ENCODE assay signal across 9 cellular contexts in the genomic region with DNA sequence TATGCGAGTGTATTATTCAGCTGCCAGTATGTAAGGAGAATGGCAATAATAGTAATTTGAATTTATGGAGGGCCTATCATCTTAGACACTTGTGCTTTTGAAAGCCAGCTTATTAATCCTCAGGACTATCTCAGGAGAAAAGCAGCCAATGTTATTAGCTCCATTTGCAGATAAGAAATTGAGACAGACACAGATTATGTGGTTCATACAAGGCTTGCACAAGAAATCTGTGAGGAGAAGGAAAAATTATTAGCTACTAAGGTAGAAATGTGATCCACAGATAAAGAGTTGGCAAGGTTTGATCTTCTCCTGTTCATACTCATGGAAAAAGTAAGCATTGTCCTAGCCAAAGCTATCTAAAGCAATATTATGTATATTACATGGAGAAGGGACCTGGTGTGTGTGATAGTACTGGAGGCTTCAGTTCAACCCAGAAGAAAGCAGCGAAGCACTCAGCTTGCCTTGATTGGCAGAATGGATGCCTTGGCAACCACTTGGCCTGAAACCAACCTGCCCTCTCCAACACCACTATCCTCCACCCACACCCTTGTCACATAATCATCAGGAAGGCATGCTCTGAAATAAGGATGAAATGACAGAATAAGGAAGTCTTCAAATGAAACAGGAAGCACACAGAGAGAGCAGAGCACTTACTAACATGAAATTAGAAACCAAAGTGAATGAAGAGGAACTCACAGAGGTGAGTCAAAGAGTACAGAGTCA. TPM values are rescaled to one million over a fixed set of nuclear protein-coding genes. Genes with fewer than 3 reads are reported as not detected.
DNase-seq lines count a peak whose midpoint lies in the region; ATAC-seq and TF ChIP-seq lines count a peak whose summit lies in the region.
"Had no signal": no experiment of that assay in that cellular context is flagged by ENCODE, and none has a peak within 500 bp of the region (broad histone marks: within the 10 kb centered on the region; RNA-seq: fewer than 3 reads in every experiment).

No MANE protein-coding gene starts in this region.

- H3K4me1 Mint-ChIP-seq in stimulated activated memory B cell treated with anti-CD40 and anti-IgM and Interleukin-4, amounts not matched to agents 10 μg/mL and 1 μg/mL and 100 μg/mL, for 72 hours, result peaks cover 39% of the 10 kb centered on the region

- H3K27ac ChIP-seq in Karpas-422 (ENCODE audit: low read length), result peak overlapping the region; percentile 97
- H3K27ac ChIP-seq in gastroesophageal sphincter, result no peak overlapping the region
- no peak overlapping the region for H3K27ac ChIP-seq in ovary

- no peaks in the 10 kb centered on the region for H3K9me3 ChIP-seq in Karpas-422 (ENCODE audit: low read length)
- H3K9me3 ChIP-seq in gastroesophageal sphincter, result no peaks in the 10 kb centered on the region
- no peaks in the 10 kb centered on the region for H3K9me3 ChIP-seq in ovary

- H3K27me3 ChIP-seq in Karpas-422 (ENCODE audit: low read length), result no peaks in the 10 kb centered on the region
- H3K27me3 ChIP-seq in gastroesophageal sphincter, result no peaks in the 10 kb centered on the region
- no peaks in the 10 kb centered on the region for H3K27me3 ChIP-seq in ovary

- H3K9me3 Mint-ChIP-seq in stimulated activated memory B cell treated with anti-CD40 and anti-IgM and Interleukin-4, amounts not matched to agents 10 μg/mL and 1 μg/mL and 100 μg/mL, for 72 hours, result no peaks in the 10 kb centered on the region

- H3K9ac ChIP-seq in Karpas-422 (ENCODE audit: low read length), result peak overlapping the region; percentile 64

- no peaks in the 10 kb centered on the region for H4K20me1 ChIP-seq in Karpas-422 (ENCODE audit: insufficient read depth, low read depth, low read length)

- 66 to 69% methylated on average over 2 of the region's 2 CpGs for WGBS in gastroesophageal sphincter (ENCODE audit: low coverage in 1 of 2), 2 donors
- WGBS in ovary, 3 donors, result 86 to 94% (median 89%) methylated on average over 2 of the region's 2 CpGs

- TF ChIP-seq EP300 in gastroesophageal sphincter (IDR thresholded peaks at IDR 0.05) (no peak), ovary (IDR thresholded peaks at IDR 0.05) (no peak)

- intact Hi-C loops in ovary (cut with DNase I), result loop anchor here in 1 of 4 donors (10.0 kb wide), 1 partner anchor 454 kb away; no protein-coding TSS in a partner anchor

- H3K36me3 ChIP-seq in Karpas-422 (ENCODE audit: insufficient read depth, low read length) (peaks cover 8% of the 10 kb centered on the region; the same call in 1 of the 2 replicates), gastroesophageal sphincter (no peaks in the 10 kb centered on the region), ovary (no peaks in the 10 kb centered on the region)

- TF ChIP-seq POLR2A in gastroesophageal sphincter (IDR thresholded peaks at IDR 0.05), result no peak
- TF ChIP-seq POLR2A in ovary (IDR thresholded peaks at IDR 0.05), result no peak

- H3K4me3 Mint-ChIP-seq in stimulated activated memory B cell treated with anti-CD40 and anti-IgM and Interleukin-4, amounts not matched to agents 10 μg/mL and 1 μg/mL and 100 μg/mL, for 72 hours, result peak overlapping the region; percentile 53

- H3K4me3 ChIP-seq in Karpas-422 (ENCODE audit: low read length) (peak overlapping the region; percentile 50), gastroesophageal sphincter (no peak overlapping the region), ovary (no peak overlapping the region)

- H3K79me2 ChIP-seq in Karpas-422 (ENCODE audit: low read length), result peaks cover 77% of the 10 kb centered on the region

- H2AFZ ChIP-seq in Karpas-422 (ENCODE audit: low read length), result no peak overlapping the region

- peak overlapping the region; percentile 63 for H3K27ac Mint-ChIP-seq in stimulated activated memory B cell treated with anti-CD40 and anti-IgM and Interleukin-4, amounts not matched to agents 10 μg/mL and 1 μg/mL and 100 μg/mL, for 72 hours

- peak; percentile 67 for ATAC-seq in gastroesophageal sphincter
- peak; percentile 91 for ATAC-seq in stimulated activated memory B cell treated with anti-CD40 and anti-IgM and Interleukin-4, amounts not matched to agents 10 μg/mL and 1 μg/mL and 100 μg/mL, for 72 hours

- H3K27me3 Mint-ChIP-seq in stimulated activated memory B cell treated with anti-CD40 and anti-IgM and Interleukin-4, amounts not matched to agents 10 μg/mL and 1 μg/mL and 100 μg/mL, for 72 hours, result no peaks in the 10 kb centered on the region

- H3K36me3 Mint-ChIP-seq in stimulated activated memory B cell treated with anti-CD40 and anti-IgM and Interleukin-4, amounts not matched to agents 10 μg/mL and 1 μg/mL and 100 μg/mL, for 72 hours, result peaks cover 9% of the 10 kb centered on the region

- H3K4me1 ChIP-seq in Karpas-422 (ENCODE audit: low read length) (peaks cover 73% of the 10 kb centered on the region), gastroesophageal sphincter (no peaks in the 10 kb centered on the region), ovary (ENCODE audit: insufficient read depth) (no peaks in the 10 kb centered on the region)

- no peaks in the 10 kb centered on the region for H3K9me2 ChIP-seq in Karpas-422 (replicated peaks; ENCODE audit: insufficient read depth, low read length)

- DNase-seq in SHP77 (lab: John Stamatoyannopoulos, UW) (peak; percentile 44 to 45), SHP77 treated with DMSO at 0.1 percent for 48 hours (lab: John Stamatoyannopoulos, UW) (no peak), HCEC 1CT (peak; percentile 78), Karpas-422 (peak; percentile 95), SIG-M5 treated with dmso at 0.1 percent for 504 hours (lab: John Stamatoyannopoulos, UW; ENCODE audit: unreplicated experiment) (peak; percentile 91), ovary (no peak)

- TF ChIP-seq CTCF in gastroesophageal sphincter (IDR thresholded peaks at IDR 0.05) (no peak), ovary (IDR thresholded peaks at IDR 0.05) (no peak)

- peak overlapping the region; percentile 88 for H3K4me2 ChIP-seq in Karpas-422 (ENCODE audit: low read depth, low read length, poor library complexity, severe bottlenecking)

RNA-seq across cellular contexts. Expression of a gene that starts 18.0 kb away (rescaled TPM):
- total RNA-seq in Karpas-422 (2014; rRNA removed; shearing (Covaris generic); ENCODE audit: low replicate concordance), result 30.4 and 49.9 TPM in 2 replicates
- 1 to 10 TPM in 1 of 4 donors, under 1 TPM in 3; under 0.01 to 2.9 (median 0.25) TPM for total RNA-seq in gastroesophageal sphincter
- 1 to 10 TPM in 3 of 7 donors, under 1 TPM in 3, not detected in 1; 0.15 to 3.5 (median 0.76) TPM for total RNA-seq in ovary
- polyA plus RNA-seq in ovary, result under 1 TPM in 1 of 2 donors, not detected in 1; 0.05 TPM
- polyA plus RNA-seq: BJ had no signal

Comparison
In these comparisons a context has a peak if more than half of its experiments do, and no peak if none do; other contexts are left out.
1. DNase-seq: peak in SHP77 (2 of 2), HCEC 1CT (single experiment), Karpas-422 (single experiment) and SIG-M5 treated with dmso at 0.1 percent for 504 hours (single experiment); none in SHP77 treated with DMSO at 0.1 percent for 48 hours (single experiment) and ovary (0 of 5).